ENCODE assay signal across 34 cellular contexts in the genomic region with DNA sequence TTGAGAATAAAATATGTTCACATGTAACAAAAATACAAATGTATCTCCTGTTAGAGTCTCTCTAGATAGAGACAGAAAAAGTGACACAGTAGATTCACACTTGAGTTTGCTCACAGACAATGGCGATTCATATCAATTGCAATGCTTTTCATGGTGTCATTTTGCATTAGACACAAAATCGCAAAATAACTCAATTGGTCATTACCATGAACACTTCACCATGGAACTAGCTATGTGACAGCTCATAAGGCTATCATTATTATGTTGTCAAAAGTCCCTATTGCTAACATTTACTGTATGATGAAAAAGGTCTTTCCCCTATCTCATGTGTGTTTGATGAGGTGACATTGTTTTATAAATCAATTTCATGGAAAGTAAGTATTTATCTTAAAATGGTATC.
"Had no signal": no experiment of that assay in that cellular context is flagged by ENCODE, and none has a peak within 500 bp of the region (broad histone marks: within the 10 kb centered on the region; RNA-seq: fewer than 3 reads in every experiment).

No MANE protein-coding gene starts in this region.

- H3K4me2 ChIP-seq: KMS-11 had no signal

- H3K9me3 ChIP-seq: MG63 had no signal

- H3K9ac ChIP-seq: KMS-11 had no signal

- DNase-seq: Karpas-422, Kasumi-1, MG63, MM.1S, MV-4-11, NCI-H1048, NCI-H1092, NCI-H1092 treated with DMSO at 0.1 percent for 48 hours, NCI-H1105, NCI-H1105 treated with DMSO at 0.1 percent for 48 hours, NCI-H1417, NCI-H1417 treated with DMSO at 0.1 percent for 48 hours, NCI-H1436, NCI-H1436 treated with DMSO at 0.1 percent for 48 hours, NCI-H146, NCI-H1694, NCI-H1694 treated with DMSO at 0.1 percent for 48 hours, NCI-H187, NCI-H187 treated with DMSO at 0.1 percent for 48 hours, NCI-H1930, NCI-H2029, NCI-H2029 treated with DMSO at 0.1 percent for 48 hours, NCI-H2081, NCI-H2081 treated with DMSO at 0.1 percent for 48 hours, NCI-H2107, NCI-H2171, NCI-H2171 treated with DMSO at 0.1 percent for 48 hours, NCI-H2227 treated with DMSO at 0.1 percent for 48 hours, NCI-H226, NCI-H345, NCI-H446, NCI-H446 treated with DMSO at 0.1 percent for 48 hours, NCI-H510A had no signal

- H3K27ac ChIP-seq: KMS-11 had no signal

- H3K36me3 ChIP-seq: MG63 had no signal

- H3K27me3 ChIP-seq: MG63 had no signal

- H3K4me3 ChIP-seq: MG63 had no signal
